In genomic region chr12:104276192-104277131, GRCh38 we compare ENCODE assay signal across 9 cellular contexts. TPM values are rescaled to one million over a fixed set of nuclear protein-coding genes. Genes with fewer than 3 reads are reported as not detected.
A peak's percentile ranks its signal among the peaks of the same experiment; 100 is the strongest.
DNase-seq lines count a peak whose midpoint lies in the region; ATAC-seq and TF ChIP-seq lines count a peak whose summit lies in the region.
"Had no signal": no experiment of that assay in that cellular context is flagged by ENCODE, and none has a peak within 500 bp of the region (broad histone marks: within the 10 kb centered on the region; RNA-seq: fewer than 3 reads in every experiment).

No MANE protein-coding gene starts in this region.

- ATAC-seq in GM21786 (IDR thresholded peaks at IDR 0.05; ENCODE audit: unreplicated experiment), result peak; percentile 77
- ATAC-seq in HG03521 (IDR thresholded peaks at IDR 0.05; ENCODE audit: unreplicated experiment), result no peak

- H3K4me3 ChIP-seq in GM08714 (ENCODE audit: low read length) (peak overlapping the region; percentile 62; the same call in 1 of the 2 replicates), adrenal gland (peak overlapping the region in 1 of 4 donors; percentile 17), parathyroid adenoma (ENCODE audit: low read depth, low read length) (no peak overlapping the region)

- H3K79me2 ChIP-seq in parathyroid adenoma, result no peaks in the 10 kb centered on the region

- H3K36me3 ChIP-seq in adrenal gland (replicated peaks in 1 of 2) (no peaks in the 10 kb centered on the region), parathyroid adenoma (ENCODE audit: control insufficient read depth, insufficient read depth, low read length) (no peaks in the 10 kb centered on the region)

- H3K4me1 ChIP-seq in adrenal gland (replicated peaks in 1 of 2) (peaks cover 4 to 40% of the 10 kb centered on the region in 2 donors), parathyroid adenoma (peaks cover 3% of the 10 kb centered on the region)

- H3K27me3 ChIP-seq in adrenal gland (no peaks in the 10 kb centered on the region), parathyroid adenoma (ENCODE audit: control insufficient read depth, insufficient read depth, low read length) (no peaks in the 10 kb centered on the region)

- 75 to 82% (median 80%) methylated on average over 9 of the region's 9 CpGs for WGBS in adrenal gland, 4 donors

- intact Hi-C loops in adrenal gland (cut with DNase I), result no loop called here

- H3K4me2 ChIP-seq in parathyroid adenoma (ENCODE audit: low read length), result no peak overlapping the region
- H3K4me2 ChIP-seq: KMS-11 had no signal

- H3K9me3 ChIP-seq in adrenal gland (replicated peaks in 1 of 3), result no peaks in the 10 kb centered on the region
- no peaks in the 10 kb centered on the region for H3K9me3 ChIP-seq in parathyroid adenoma (ENCODE audit: control insufficient read depth, low read length)

- TF ChIP-seq CTCF in adrenal gland (IDR thresholded peaks at IDR 0.05) (no peak), parathyroid adenoma (IDR thresholded peaks at IDR 0.05) (no peak)

- DNase-seq in NCI-H187 treated with DMSO at 0.1 percent for 48 hours (lab: John Stamatoyannopoulos, UW), result peak; percentile 98
- DNase-seq in adrenal gland, result no peak
- no peak for DNase-seq in activated effector memory CD4-positive, alpha-beta T cell treated with Interleukin-2 at 50 U/mL for 16 hours
- DNase-seq in HPDE6-E6E7 (ENCODE audit: extremely low spot score), result no peak

- no peak overlapping the region for H3K9ac ChIP-seq in parathyroid adenoma
- H3K9ac ChIP-seq: KMS-11 had no signal

- peak overlapping the region; percentile 81 for H2AFZ ChIP-seq in parathyroid adenoma

- TF ChIP-seq POLR2A in adrenal gland (IDR thresholded peaks at IDR 0.05), result no peak

- H3K27ac ChIP-seq in adrenal gland (peak overlapping the region; percentile 42 to 85 (median 61)), parathyroid adenoma (no peak overlapping the region)
- H3K27ac ChIP-seq: KMS-11 had no signal

RNA-seq across cellular contexts. Expression of gene EID3, which starts 27.1 kb away (rescaled TPM):
- total RNA-seq in adrenal gland, result 10 to 100 TPM in 3 of 8 donors, 1 to 10 TPM in 5; 2.9 to 20.3 (median 5.4) TPM
- polyA plus RNA-seq in adrenal gland, result 1 to 10 TPM; 1.5 to 8.1 (median 4.4) TPM
